Comparison of ENCODE assay signal across 2 cellular contexts in the genomic region with DNA sequence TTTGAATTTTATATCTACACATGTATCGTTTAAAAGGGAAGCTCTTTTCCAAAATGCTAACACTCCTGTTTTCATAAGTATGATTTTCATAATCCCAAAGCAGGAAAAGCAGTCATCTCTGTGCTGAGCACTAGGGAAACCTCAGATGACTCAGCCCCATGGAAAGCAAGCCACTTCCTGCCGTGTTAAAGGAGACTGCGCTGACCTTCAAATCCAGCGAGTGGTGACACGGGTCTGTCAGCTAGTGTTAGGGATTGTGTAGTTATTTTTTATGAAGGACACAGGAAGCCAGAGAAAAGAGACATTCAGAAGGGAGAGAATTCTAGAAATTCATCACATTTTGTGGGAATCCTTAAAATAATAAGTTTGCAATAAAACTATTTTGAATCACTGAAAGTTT.
TF ChIP-seq lines count a peak whose summit lies in the region.

No MANE protein-coding gene starts in this region.

TF ChIP-seq in GM12878, 131 proteins besides CTCF, POLR2A, EP300 and RAD21:
- TF ChIP-seq JUNB (IDR thresholded peaks at IDR 0.05) (peak; percentile 49), CBFB (IDR thresholded peaks at IDR 0.05; ENCODE audit: low read depth) (0 out of 2 replicates have a peak, but pooled peaks have one; percentile 36), SP1 (IDR thresholded peaks at IDR 0.05; ENCODE audit: low read depth, low read length) (no peak), EED (IDR thresholded peaks at IDR 0.05; ENCODE audit: low read depth) (peak; percentile 88), RUNX3 (IDR thresholded peaks at IDR 0.05; ENCODE audit: low read length) (peak; percentile 73), ETV6 (conservative IDR thresholded peaks at IDR 0.05 in 1 of 2, IDR thresholded peaks at IDR 0.05 in 1 of 2; ENCODE audit: borderline replicate concordance in 1 of 2, low read depth in 1 of 2) (peak in 1 of 2 experiments; percentile 71; a peak in 2 of 4 replicates), DPF2 (IDR thresholded peaks at IDR 0.05) (no peak), IKZF2 (IDR thresholded peaks at IDR 0.05) (peak in 1 of 2 experiments; percentile 34; a peak in 1 of 4 replicates)

TF ChIP-seq in HepG2, 621 proteins besides CTCF, POLR2A, EP300 and RAD21:
- TF ChIP-seq ERF (CRISPR knock-in tag; IDR thresholded peaks at IDR 0.05): peak; percentile 47; the same call in 1 of the 2 replicates
- TF ChIP-seq EHMT2 (IDR thresholded peaks at IDR 0.05; ENCODE audit: borderline replicate concordance, low read depth, low read length): no peak
- 0 out of 2 replicates have a peak, but pooled peaks have one; percentile 45 for TF ChIP-seq ZNF878 (CRISPR knock-in tag; IDR thresholded peaks at IDR 0.05)
- peak; percentile 72; the same call in 1 of the 2 replicates for TF ChIP-seq ZNF441 (CRISPR knock-in tag; IDR thresholded peaks at IDR 0.05; ENCODE audit: borderline replicate concordance)
- TF ChIP-seq SALL1 (CRISPR knock-in tag; IDR thresholded peaks at IDR 0.05): 0 out of 2 replicates have a peak, but pooled peaks have one; percentile 31
- TF ChIP-seq, protein P1, sequence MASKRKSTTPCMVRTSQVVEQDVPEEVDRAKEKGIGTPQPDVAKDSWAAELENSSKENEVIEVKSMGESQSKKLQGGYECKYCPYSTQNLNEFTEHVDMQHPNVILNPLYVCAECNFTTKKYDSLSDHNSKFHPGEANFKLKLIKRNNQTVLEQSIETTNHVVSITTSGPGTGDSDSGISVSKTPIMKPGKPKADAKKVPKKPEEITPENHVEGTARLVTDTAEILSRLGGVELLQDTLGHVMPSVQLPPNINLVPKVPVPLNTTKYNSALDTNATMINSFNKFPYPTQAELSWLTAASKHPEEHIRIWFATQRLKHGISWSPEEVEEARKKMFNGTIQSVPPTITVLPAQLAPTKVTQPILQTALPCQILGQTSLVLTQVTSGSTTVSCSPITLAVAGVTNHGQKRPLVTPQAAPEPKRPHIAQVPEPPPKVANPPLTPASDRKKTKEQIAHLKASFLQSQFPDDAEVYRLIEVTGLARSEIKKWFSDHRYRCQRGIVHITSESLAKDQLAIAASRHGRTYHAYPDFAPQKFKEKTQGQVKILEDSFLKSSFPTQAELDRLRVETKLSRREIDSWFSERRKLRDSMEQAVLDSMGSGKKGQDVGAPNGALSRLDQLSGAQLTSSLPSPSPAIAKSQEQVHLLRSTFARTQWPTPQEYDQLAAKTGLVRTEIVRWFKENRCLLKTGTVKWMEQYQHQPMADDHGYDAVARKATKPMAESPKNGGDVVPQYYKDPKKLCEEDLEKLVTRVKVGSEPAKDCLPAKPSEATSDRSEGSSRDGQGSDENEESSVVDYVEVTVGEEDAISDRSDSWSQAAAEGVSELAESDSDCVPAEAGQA (IDR thresholded peaks at IDR 0.05; ENCODE audit: low read depth): 0 out of 2 replicates have a peak, but pooled peaks have one; percentile 16
- TF ChIP-seq, protein P1 (CRISPR knock-in tag; IDR thresholded peaks at IDR 0.05; ENCODE audit: borderline replicate concordance): no peak
- TF ChIP-seq ZSCAN31 (CRISPR knock-in tag; IDR thresholded peaks at IDR 0.05; ENCODE audit: low read depth): no peak
- peak; percentile 85; the same call in 1 of the 2 replicates for TF ChIP-seq ETV5 (CRISPR knock-in tag; IDR thresholded peaks at IDR 0.05; ENCODE audit: borderline replicate concordance)
- TF ChIP-seq GABPA (IDR thresholded peaks at IDR 0.05; ENCODE audit: low read depth, low read length): peak; percentile 30; the same call in 1 of the 2 replicates
- peak; percentile 81 for TF ChIP-seq GABPA (CRISPR knock-in tag; IDR thresholded peaks at IDR 0.05; ENCODE audit: low read depth)
- peak; percentile 78; the same call in 1 of the 2 replicates for TF ChIP-seq ZNF644 (CRISPR knock-in tag; IDR thresholded peaks at IDR 0.05; ENCODE audit: low read depth)
- peak; percentile 49 for TF ChIP-seq MED1 (CRISPR knock-in tag; IDR thresholded peaks at IDR 0.05)
- TF ChIP-seq NR2F1 (CRISPR knock-in tag; IDR thresholded peaks at IDR 0.05): 0 out of 4 replicates have a peak, but pooled peaks of 1 of the 2 experiments have one; percentile 12
- TF ChIP-seq, protein P2, sequence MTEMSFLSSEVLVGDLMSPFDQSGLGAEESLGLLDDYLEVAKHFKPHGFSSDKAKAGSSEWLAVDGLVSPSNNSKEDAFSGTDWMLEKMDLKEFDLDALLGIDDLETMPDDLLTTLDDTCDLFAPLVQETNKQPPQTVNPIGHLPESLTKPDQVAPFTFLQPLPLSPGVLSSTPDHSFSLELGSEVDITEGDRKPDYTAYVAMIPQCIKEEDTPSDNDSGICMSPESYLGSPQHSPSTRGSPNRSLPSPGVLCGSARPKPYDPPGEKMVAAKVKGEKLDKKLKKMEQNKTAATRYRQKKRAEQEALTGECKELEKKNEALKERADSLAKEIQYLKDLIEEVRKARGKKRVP (CRISPR knock-in tag; IDR thresholded peaks at IDR 0.05): no peak
- TF ChIP-seq HNRNPLL (IDR thresholded peaks at IDR 0.05; ENCODE audit: low read depth, low read length, poor library complexity, severe bottlenecking): no peak
- no peak for TF ChIP-seq KDM3A (CRISPR knock-in tag; IDR thresholded peaks at IDR 0.05; ENCODE audit: low read depth)
- peak; percentile 52; the same call in 1 of the 2 replicates for TF ChIP-seq FOSL1 (CRISPR knock-in tag; IDR thresholded peaks at IDR 0.05; ENCODE audit: borderline replicate concordance)
- TF ChIP-seq ZNF761 (CRISPR knock-in tag; conservative IDR thresholded peaks at IDR 0.05): no peak
- TF ChIP-seq FOXA3 (CRISPR knock-in tag; IDR thresholded peaks at IDR 0.05): peak; percentile 34; the same call in 1 of the 2 replicates
- TF ChIP-seq, protein P3, sequence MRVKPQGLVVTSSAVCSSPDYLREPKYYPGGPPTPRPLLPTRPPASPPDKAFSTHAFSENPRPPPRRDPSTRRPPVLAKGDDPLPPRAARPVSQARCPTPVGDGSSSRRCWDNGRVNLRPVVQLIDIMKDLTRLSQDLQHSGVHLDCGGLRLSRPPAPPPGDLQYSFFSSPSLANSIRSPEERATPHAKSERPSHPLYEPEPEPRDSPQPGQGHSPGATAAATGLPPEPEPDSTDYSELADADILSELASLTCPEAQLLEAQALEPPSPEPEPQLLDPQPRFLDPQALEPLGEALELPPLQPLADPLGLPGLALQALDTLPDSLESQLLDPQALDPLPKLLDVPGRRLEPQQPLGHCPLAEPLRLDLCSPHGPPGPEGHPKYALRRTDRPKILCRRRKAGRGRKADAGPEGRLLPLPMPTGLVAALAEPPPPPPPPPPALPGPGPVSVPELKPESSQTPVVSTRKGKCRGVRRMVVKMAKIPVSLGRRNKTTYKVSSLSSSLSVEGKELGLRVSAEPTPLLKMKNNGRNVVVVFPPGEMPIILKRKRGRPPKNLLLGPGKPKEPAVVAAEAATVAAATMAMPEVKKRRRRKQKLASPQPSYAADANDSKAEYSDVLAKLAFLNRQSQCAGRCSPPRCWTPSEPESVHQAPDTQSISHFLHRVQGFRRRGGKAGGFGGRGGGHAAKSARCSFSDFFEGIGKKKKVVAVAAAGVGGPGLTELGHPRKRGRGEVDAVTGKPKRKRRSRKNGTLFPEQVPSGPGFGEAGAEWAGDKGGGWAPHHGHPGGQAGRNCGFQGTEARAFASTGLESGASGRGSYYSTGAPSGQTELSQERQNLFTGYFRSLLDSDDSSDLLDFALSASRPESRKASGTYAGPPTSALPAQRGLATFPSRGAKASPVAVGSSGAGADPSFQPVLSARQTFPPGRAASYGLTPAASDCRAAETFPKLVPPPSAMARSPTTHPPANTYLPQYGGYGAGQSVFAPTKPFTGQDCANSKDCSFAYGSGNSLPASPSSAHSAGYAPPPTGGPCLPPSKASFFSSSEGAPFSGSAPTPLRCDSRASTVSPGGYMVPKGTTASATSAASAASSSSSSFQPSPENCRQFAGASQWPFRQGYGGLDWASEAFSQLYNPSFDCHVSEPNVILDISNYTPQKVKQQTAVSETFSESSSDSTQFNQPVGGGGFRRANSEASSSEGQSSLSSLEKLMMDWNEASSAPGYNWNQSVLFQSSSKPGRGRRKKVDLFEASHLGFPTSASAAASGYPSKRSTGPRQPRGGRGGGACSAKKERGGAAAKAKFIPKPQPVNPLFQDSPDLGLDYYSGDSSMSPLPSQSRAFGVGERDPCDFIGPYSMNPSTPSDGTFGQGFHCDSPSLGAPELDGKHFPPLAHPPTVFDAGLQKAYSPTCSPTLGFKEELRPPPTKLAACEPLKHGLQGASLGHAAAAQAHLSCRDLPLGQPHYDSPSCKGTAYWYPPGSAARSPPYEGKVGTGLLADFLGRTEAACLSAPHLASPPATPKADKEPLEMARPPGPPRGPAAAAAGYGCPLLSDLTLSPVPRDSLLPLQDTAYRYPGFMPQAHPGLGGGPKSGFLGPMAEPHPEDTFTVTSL (CRISPR knock-in tag; IDR thresholded peaks at IDR 0.05; ENCODE audit: borderline replicate concordance): peak; percentile 44; the same call in 1 of the 2 replicates
- TF ChIP-seq, protein P4, sequence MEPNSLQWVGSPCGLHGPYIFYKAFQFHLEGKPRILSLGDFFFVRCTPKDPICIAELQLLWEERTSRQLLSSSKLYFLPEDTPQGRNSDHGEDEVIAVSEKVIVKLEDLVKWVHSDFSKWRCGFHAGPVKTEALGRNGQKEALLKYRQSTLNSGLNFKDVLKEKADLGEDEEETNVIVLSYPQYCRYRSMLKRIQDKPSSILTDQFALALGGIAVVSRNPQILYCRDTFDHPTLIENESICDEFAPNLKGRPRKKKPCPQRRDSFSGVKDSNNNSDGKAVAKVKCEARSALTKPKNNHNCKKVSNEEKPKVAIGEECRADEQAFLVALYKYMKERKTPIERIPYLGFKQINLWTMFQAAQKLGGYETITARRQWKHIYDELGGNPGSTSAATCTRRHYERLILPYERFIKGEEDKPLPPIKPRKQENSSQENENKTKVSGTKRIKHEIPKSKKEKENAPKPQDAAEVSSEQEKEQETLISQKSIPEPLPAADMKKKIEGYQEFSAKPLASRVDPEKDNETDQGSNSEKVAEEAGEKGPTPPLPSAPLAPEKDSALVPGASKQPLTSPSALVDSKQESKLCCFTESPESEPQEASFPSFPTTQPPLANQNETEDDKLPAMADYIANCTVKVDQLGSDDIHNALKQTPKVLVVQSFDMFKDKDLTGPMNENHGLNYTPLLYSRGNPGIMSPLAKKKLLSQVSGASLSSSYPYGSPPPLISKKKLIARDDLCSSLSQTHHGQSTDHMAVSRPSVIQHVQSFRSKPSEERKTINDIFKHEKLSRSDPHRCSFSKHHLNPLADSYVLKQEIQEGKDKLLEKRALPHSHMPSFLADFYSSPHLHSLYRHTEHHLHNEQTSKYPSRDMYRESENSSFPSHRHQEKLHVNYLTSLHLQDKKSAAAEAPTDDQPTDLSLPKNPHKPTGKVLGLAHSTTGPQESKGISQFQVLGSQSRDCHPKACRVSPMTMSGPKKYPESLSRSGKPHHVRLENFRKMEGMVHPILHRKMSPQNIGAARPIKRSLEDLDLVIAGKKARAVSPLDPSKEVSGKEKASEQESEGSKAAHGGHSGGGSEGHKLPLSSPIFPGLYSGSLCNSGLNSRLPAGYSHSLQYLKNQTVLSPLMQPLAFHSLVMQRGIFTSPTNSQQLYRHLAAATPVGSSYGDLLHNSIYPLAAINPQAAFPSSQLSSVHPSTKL (CRISPR knock-in tag; IDR thresholded peaks at IDR 0.05): peak; percentile 71
- peak; percentile 53; the same call in 1 of the 2 replicates for TF ChIP-seq ATF3 (CRISPR knock-in tag; IDR thresholded peaks at IDR 0.05)
- TF ChIP-seq RXRB (CRISPR knock-in tag; IDR thresholded peaks at IDR 0.05; ENCODE audit: borderline replicate concordance): peak; percentile 56; the same call in 1 of the 2 replicates
- TF ChIP-seq ELF1 (CRISPR knock-in tag; IDR thresholded peaks at IDR 0.05): peak; percentile 71
- peak; percentile 68 for TF ChIP-seq GABPB1 (CRISPR knock-in tag; IDR thresholded peaks at IDR 0.05)
- TF ChIP-seq CBX5 (CRISPR knock-in tag; IDR thresholded peaks at IDR 0.05; ENCODE audit: borderline replicate concordance): 0 out of 2 replicates have a peak, but pooled peaks have one; percentile 58
- TF ChIP-seq RCOR2 (CRISPR knock-in tag; IDR thresholded peaks at IDR 0.05): no peak
- TF ChIP-seq HOXA9 (CRISPR knock-in tag; IDR thresholded peaks at IDR 0.05; ENCODE audit: borderline replicate concordance): no peak
- no peak for TF ChIP-seq ZZZ3 (CRISPR knock-in tag; IDR thresholded peaks at IDR 0.05; ENCODE audit: borderline replicate concordance)
- TF ChIP-seq FOSL2 (CRISPR knock-in tag; IDR thresholded peaks at IDR 0.05): peak; percentile 96
- TF ChIP-seq GATAD2A (CRISPR knock-in tag; IDR thresholded peaks at IDR 0.05): peak; percentile 46; the same call in 1 of the 2 replicates
- TF ChIP-seq ESRRA (CRISPR knock-in tag; IDR thresholded peaks at IDR 0.05; ENCODE audit: low read depth): peak; percentile 37; the same call in 1 of the 2 replicates
- peak; percentile 62; the same call in 1 of the 2 replicates for TF ChIP-seq SAP130 (CRISPR knock-in tag; IDR thresholded peaks at IDR 0.05; ENCODE audit: low read depth)
- TF ChIP-seq ZNF24 (IDR thresholded peaks at IDR 0.05): 0 out of 2 replicates have a peak, but pooled peaks have one; percentile 7
- TF ChIP-seq ELF3 (CRISPR knock-in tag; IDR thresholded peaks at IDR 0.05): peak; percentile 78; the same call in 1 of the 2 replicates
